ENCODE assay signal across 8 cellular contexts in genomic region chr11:120344302-120345004, GRCh38. TPM values are rescaled to one million over a fixed set of nuclear protein-coding genes. Genes with fewer than 3 reads are reported as not detected.
DNase-seq lines count a peak whose midpoint lies in the region; ATAC-seq and TF ChIP-seq lines count a peak whose summit lies in the region.

No MANE protein-coding gene starts in this region.

- H3K4me1 ChIP-seq in colonic mucosa (peaks cover 14% of the 10 kb centered on the region), BE2C (peaks cover 15% of the 10 kb centered on the region), spleen (peaks cover 28 to 88% (median 63%) of the 10 kb centered on the region in 6 donors)

- no peaks in the 10 kb centered on the region for H3K9me3 ChIP-seq in colonic mucosa
- no peaks in the 10 kb centered on the region for H3K9me3 ChIP-seq in BE2C
- peaks cover 0 to 5% (median 0%) of the 10 kb centered on the region in 8 donors for H3K9me3 ChIP-seq in spleen

- TF ChIP-seq POLR2A in spleen (IDR thresholded peaks at IDR 0.05), result no peak

- H3K4me3 ChIP-seq in colonic mucosa (no peak overlapping the region), BE2C (ENCODE audit: low read depth, low read length) (no peak overlapping the region), spleen (peak overlapping the region in 1 of 8 donors; percentile 6)

- H3K36me3 ChIP-seq in colonic mucosa, result no peaks in the 10 kb centered on the region
- no peaks in the 10 kb centered on the region for H3K36me3 ChIP-seq in BE2C
- no peaks in the 10 kb centered on the region for H3K36me3 ChIP-seq in spleen

- no peaks in the 10 kb centered on the region for H3K27me3 ChIP-seq in colonic mucosa
- H3K27me3 ChIP-seq in BE2C, result no peaks in the 10 kb centered on the region
- peaks cover 0 to 93% (median 9%) of the 10 kb centered on the region in 7 donors for H3K27me3 ChIP-seq in spleen (replicated peaks in 1 of 7)

- H3K27ac ChIP-seq in colonic mucosa, result no peak overlapping the region
- H3K27ac ChIP-seq in spleen, result peak overlapping the region in 2 of 8 donors; percentile 1 to 19

- WGBS in spleen, 5 donors, result 0 to 13% (median 6%) methylated on average over 1 of the region's 1 CpG

- ATAC-seq in GM19025 (IDR thresholded peaks at IDR 0.05; ENCODE audit: low read depth, unreplicated experiment), result peak; percentile 80
- peak; percentile 87 for ATAC-seq in HG03064 (IDR thresholded peaks at IDR 0.05; ENCODE audit: low read depth, unreplicated experiment)

- TF ChIP-seq CTCF in colonic mucosa (IDR thresholded peaks at IDR 0.05) (no peak), BE2C (IDR thresholded peaks at IDR 0.05; ENCODE audit: low read depth, low read length) (no peak), spleen (IDR thresholded peaks at IDR 0.05 in 8 of 11, conservative IDR thresholded peaks at IDR 0.05 in 3 of 11) (no peak)

- H3K9ac ChIP-seq in colonic mucosa (ENCODE audit: low read depth in 2 of 2, low read length in 2 of 2), result no peak overlapping the region

- DNase-seq in CMK (ENCODE audit: low read depth) (peak; percentile 90), RPMI7951 (ENCODE audit: low read depth) (peak; percentile 90), colonic mucosa (peak; percentile 51), BE2C (no peak), spleen (no peak)
- DNase-seq in stimulated activated CD8-positive, alpha-beta memory T cell treated with anti-CD3 and anti-CD28 coated beads, Interleukin-4, amount 100 ng/mL, for 48 hours, result peak; percentile 43

- intact Hi-C loops in colonic mucosa (cut with DNase I), result no loop called here
- intact Hi-C loops in spleen (cut with DNase I; ENCODE audit: low total_unique reads), result no loop called here

RNA-seq across cellular contexts. Expression of gene ARHGEF12, which starts 8.2 kb away (rescaled TPM):
- total RNA-seq in RPMI7951 (2014; rRNA removed; shearing (Covaris generic)), result 42.0 and 46.4 TPM in 2 replicates
- 100 to 1,000 TPM in 1 of 2 donors, 10 to 100 TPM in 1; 66.7 to 103 TPM for total RNA-seq in colonic mucosa
- 37.0 TPM for polyA plus RNA-seq in BE2C (2012; ENCODE audit: insufficient read depth, insufficient read length, low read depth)
- total RNA-seq in spleen, result 100 to 1,000 TPM in 3 of 7 donors, 10 to 100 TPM in 4; 80.0 to 122 (median 96.0) TPM
- polyA plus RNA-seq in spleen, result 10 to 100 TPM in 1 of 3 donors, 1 to 10 TPM in 2; 5.6 to 11.8 (median 5.7) TPM

RNA-seq across cellular contexts. Expression of gene TLCD5, which starts 19.4 kb away (rescaled TPM):
- total RNA-seq in RPMI7951 (2014; rRNA removed; shearing (Covaris generic)), result 3.4 and 4.9 TPM in 2 replicates
- 1 to 10 TPM in 1 of 2 donors, under 1 TPM in 1; 0.62 to 1.3 TPM for total RNA-seq in colonic mucosa
- 15.4 TPM for polyA plus RNA-seq in BE2C (2012; ENCODE audit: insufficient read depth, insufficient read length, low read depth)
- 1 to 10 TPM; 3.1 to 6.6 (median 4.7) TPM for total RNA-seq in spleen
- polyA plus RNA-seq in spleen, result 1 to 10 TPM in 2 of 3 donors, under 1 TPM in 1; 0.93 to 1.6 (median 1.4) TPM

Comparison
In these comparisons a context has a peak if more than half of its experiments do, and no peak if none do; other contexts are left out.
1. DNase-seq: peak in CMK (single experiment), RPMI7951 (single experiment), colonic mucosa (single experiment) and stimulated activated CD8-positive, alpha-beta memory T cell treated with anti-CD3 and anti-CD28 coated beads, Interleukin-4, amount 100 ng/mL, for 48 hours (single experiment); none in BE2C (single experiment) and spleen (single experiment).